1 cellular context compared by ENCODE assay signal in genomic region chr16:1771864-1772361, GRCh38.
TF ChIP-seq lines count a peak whose summit lies in the region.

No MANE protein-coding gene starts in this region.

TF ChIP-seq in HepG2, 621 proteins besides CTCF, POLR2A, EP300 and RAD21 (continued from another document):
- TF ChIP-seq ZNF546 (CRISPR knock-in tag; conservative IDR thresholded peaks at IDR 0.05) (no peak), ZMYM2 (CRISPR knock-in tag; IDR thresholded peaks at IDR 0.05) (no peak), ZNF230 (CRISPR knock-in tag; IDR thresholded peaks at IDR 0.05) (no peak), ZNF33B (CRISPR knock-in tag; IDR thresholded peaks at IDR 0.05) (no peak), ZNF773 (CRISPR knock-in tag; IDR thresholded peaks at IDR 0.05; ENCODE audit: borderline replicate concordance) (no peak), ZBTB21 (CRISPR knock-in tag; IDR thresholded peaks at IDR 0.05) (no peak), SRSF1 (optimal IDR thresholded peaks at IDR 0.05; ENCODE audit: low read depth, low read length) (peak; percentile 47), SYNCRIP (IDR thresholded peaks at IDR 0.05; ENCODE audit: insufficient read depth, low read depth, low read length) (no peak), POLR2G (IDR thresholded peaks at IDR 0.05; ENCODE audit: low read depth, low read length) (peak; percentile 25; the same call in 1 of the 2 replicates), NFE2 (CRISPR knock-in tag; IDR thresholded peaks at IDR 0.05) (no peak), GFI1 (CRISPR knock-in tag; IDR thresholded peaks at IDR 0.05; ENCODE audit: borderline replicate concordance) (no peak), ZNF660 (CRISPR knock-in tag; IDR thresholded peaks at IDR 0.05; ENCODE audit: borderline replicate concordance, low read depth) (no peak), POLR2AphosphoS2 (IDR thresholded peaks at IDR 0.05; ENCODE audit: low read depth, low read length) (no peak), ATF6 (CRISPR knock-in tag; conservative IDR thresholded peaks at IDR 0.05) (no peak), MYPOP (CRISPR knock-in tag; IDR thresholded peaks at IDR 0.05) (no peak), ZFP41 (CRISPR knock-in tag; IDR thresholded peaks at IDR 0.05; ENCODE audit: borderline replicate concordance) (no peak), ZNF703 (CRISPR knock-in tag; IDR thresholded peaks at IDR 0.05; ENCODE audit: borderline replicate concordance) (no peak), ZNF563 (CRISPR knock-in tag; IDR thresholded peaks at IDR 0.05) (peak; percentile 8; the same call in 1 of the 2 replicates), IRF2 (CRISPR knock-in tag; IDR thresholded peaks at IDR 0.05) (no peak), GTF3A (CRISPR knock-in tag; conservative IDR thresholded peaks at IDR 0.05) (no peak), ZNF17 (CRISPR knock-in tag; IDR thresholded peaks at IDR 0.05) (no peak), ZNF460 (CRISPR knock-in tag; IDR thresholded peaks at IDR 0.05; ENCODE audit: borderline replicate concordance) (no peak), ELK4 (CRISPR knock-in tag; IDR thresholded peaks at IDR 0.05; ENCODE audit: borderline replicate concordance) (no peak), ZNF761 (CRISPR knock-in tag; conservative IDR thresholded peaks at IDR 0.05) (no peak), PAF1 (CRISPR knock-in tag; IDR thresholded peaks at IDR 0.05) (no peak), RCOR2 (CRISPR knock-in tag; IDR thresholded peaks at IDR 0.05) (no peak), TFAP4 (IDR thresholded peaks at IDR 0.05; ENCODE audit: borderline replicate concordance, low read depth) (no peak), HNRNPL (IDR thresholded peaks at IDR 0.05; ENCODE audit: low read depth, low read length) (no peak), CAMTA2 (CRISPR knock-in tag; IDR thresholded peaks at IDR 0.05; ENCODE audit: borderline replicate concordance) (no peak), GLMP (CRISPR knock-in tag; IDR thresholded peaks at IDR 0.05; ENCODE audit: borderline replicate concordance) (no peak), HNRNPH1 (optimal IDR thresholded peaks at IDR 0.05; ENCODE audit: low read depth, low read length) (no peak), FOXJ3 (CRISPR knock-in tag; IDR thresholded peaks at IDR 0.05; ENCODE audit: borderline replicate concordance) (no peak), ZBTB42 (CRISPR knock-in tag; IDR thresholded peaks at IDR 0.05) (no peak), TIGD3 (CRISPR knock-in tag; IDR thresholded peaks at IDR 0.05; ENCODE audit: borderline replicate concordance) (no peak)
- TF ChIP-seq, protein P1, sequence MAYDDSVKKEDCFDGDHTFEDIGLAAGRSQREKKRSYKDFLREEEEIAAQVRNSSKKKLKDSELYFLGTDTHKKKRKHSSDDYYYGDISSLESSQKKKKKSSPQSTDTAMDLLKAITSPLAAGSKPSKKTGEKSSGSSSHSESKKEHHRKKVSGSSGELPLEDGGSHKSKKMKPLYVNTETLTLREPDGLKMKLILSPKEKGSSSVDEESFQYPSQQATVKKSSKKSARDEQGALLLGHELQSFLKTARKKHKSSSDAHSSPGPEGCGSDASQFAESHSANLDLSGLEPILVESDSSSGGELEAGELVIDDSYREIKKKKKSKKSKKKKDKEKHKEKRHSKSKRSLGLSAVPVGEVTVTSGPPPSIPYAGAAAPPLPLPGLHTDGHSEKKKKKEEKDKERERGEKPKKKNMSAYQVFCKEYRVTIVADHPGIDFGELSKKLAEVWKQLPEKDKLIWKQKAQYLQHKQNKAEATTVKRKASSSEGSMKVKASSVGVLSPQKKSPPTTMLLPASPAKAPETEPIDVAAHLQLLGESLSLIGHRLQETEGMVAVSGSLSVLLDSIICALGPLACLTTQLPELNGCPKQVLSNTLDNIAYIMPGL (CRISPR knock-in tag; IDR thresholded peaks at IDR 0.05; ENCODE audit: borderline replicate concordance in 1 of 2, low read depth in 1 of 2): no peak
- TF ChIP-seq, protein P2, sequence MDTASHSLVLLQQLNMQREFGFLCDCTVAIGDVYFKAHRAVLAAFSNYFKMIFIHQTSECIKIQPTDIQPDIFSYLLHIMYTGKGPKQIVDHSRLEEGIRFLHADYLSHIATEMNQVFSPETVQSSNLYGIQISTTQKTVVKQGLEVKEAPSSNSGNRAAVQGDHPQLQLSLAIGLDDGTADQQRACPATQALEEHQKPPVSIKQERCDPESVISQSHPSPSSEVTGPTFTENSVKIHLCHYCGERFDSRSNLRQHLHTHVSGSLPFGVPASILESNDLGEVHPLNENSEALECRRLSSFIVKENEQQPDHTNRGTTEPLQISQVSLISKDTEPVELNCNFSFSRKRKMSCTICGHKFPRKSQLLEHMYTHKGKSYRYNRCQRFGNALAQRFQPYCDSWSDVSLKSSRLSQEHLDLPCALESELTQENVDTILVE (CRISPR knock-in tag; IDR thresholded peaks at IDR 0.05): no peak
- TF ChIP-seq, protein P3, sequence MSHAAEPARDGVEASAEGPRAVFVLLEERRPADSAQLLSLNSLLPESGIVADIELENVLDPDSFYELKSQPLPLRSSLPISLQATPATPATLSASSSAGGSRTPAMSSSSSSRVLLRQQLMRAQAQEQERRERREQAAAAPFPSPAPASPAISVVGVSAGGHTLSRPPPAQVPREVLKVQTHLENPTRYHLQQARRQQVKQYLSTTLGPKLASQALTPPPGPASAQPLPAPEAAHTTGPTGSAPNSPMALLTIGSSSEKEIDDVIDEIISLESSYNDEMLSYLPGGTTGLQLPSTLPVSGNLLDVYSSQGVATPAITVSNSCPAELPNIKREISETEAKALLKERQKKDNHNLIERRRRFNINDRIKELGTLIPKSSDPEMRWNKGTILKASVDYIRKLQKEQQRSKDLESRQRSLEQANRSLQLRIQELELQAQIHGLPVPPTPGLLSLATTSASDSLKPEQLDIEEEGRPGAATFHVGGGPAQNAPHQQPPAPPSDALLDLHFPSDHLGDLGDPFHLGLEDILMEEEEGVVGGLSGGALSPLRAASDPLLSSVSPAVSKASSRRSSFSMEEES (CRISPR knock-in tag; IDR thresholded peaks at IDR 0.05): 0 out of 2 replicates have a peak, but pooled peaks have one; percentile 4
- TF ChIP-seq, protein P4, sequence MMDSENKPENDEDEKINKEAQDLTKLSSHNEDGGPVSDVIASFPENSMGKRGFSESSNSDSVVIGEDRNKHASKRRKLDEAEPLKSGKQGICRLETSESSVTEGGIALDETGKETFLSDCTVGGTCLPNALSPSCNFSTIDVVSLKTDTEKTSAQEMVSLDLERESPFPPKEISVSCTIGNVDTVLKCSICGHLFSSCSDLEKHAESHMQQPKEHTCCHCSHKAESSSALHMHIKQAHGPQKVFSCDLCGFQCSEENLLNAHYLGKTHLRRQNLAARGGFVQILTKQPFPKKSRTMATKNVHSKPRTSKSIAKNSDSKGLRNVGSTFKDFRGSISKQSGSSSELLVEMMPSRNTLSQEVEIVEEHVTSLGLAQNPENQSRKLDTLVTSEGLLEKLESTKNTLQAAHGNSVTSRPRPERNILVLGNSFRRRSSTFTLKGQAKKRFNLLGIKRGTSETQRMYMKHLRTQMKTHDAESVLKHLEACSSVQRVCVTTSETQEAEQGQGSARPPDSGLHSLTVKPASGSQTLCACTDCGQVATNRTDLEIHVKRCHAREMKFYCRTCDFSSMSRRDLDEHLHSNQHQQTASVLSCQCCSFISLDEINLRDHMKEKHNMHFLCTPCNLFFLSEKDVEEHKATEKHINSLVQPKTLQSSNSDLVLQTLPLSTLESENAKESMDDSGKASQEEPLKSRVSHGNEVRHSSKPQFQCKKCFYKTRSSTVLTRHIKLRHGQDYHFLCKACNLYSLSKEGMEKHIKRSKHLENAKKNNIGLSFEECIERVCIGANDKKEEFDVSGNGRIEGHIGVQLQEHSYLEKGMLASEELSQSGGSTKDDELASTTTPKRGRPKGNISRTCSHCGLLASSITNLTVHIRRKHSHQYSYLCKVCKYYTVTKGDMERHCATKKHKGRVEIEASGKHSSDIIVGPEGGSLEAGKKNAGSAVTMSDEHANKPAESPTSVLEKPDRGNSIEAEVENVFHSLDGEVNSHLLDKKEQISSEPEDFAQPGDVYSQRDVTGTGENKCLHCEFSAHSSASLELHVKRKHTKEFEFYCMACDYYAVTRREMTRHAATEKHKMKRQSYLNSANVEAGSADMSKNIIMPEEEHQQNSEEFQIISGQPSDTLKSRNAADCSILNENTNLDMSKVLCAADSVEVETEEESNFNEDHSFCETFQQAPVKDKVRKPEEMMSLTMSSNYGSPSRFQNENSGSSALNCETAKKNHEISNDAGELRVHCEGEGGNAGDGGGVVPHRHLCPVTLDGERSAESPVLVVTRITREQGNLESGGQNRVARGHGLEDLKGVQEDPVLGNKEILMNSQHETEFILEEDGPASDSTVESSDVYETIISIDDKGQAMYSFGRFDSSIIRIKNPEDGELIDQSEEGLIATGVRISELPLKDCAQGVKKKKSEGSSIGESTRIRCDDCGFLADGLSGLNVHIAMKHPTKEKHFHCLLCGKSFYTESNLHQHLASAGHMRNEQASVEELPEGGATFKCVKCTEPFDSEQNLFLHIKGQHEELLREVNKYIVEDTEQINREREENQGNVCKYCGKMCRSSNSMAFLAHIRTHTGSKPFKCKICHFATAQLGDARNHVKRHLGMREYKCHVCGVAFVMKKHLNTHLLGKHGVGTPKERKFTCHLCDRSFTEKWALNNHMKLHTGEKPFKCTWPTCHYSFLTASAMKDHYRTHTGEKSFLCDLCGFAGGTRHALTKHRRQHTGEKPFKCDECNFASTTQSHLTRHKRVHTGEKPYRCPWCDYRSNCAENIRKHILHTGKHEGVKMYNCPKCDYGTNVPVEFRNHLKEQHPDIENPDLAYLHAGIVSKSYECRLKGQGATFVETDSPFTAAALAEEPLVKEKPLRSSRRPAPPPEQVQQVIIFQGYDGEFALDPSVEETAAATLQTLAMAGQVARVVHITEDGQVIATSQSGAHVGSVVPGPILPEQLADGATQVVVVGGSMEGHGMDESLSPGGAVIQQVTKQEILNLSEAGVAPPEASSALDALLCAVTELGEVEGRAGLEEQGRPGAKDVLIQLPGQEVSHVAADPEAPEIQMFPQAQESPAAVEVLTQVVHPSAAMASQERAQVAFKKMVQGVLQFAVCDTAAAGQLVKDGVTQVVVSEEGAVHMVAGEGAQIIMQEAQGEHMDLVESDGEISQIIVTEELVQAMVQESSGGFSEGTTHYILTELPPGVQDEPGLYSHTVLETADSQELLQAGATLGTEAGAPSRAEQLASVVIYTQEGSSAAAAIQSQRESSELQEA (CRISPR knock-in tag; IDR thresholded peaks at IDR 0.05; ENCODE audit: not compliant biosample characterization): no peak
